ENCODE assay signal across 21 cellular contexts in the genomic region with DNA sequence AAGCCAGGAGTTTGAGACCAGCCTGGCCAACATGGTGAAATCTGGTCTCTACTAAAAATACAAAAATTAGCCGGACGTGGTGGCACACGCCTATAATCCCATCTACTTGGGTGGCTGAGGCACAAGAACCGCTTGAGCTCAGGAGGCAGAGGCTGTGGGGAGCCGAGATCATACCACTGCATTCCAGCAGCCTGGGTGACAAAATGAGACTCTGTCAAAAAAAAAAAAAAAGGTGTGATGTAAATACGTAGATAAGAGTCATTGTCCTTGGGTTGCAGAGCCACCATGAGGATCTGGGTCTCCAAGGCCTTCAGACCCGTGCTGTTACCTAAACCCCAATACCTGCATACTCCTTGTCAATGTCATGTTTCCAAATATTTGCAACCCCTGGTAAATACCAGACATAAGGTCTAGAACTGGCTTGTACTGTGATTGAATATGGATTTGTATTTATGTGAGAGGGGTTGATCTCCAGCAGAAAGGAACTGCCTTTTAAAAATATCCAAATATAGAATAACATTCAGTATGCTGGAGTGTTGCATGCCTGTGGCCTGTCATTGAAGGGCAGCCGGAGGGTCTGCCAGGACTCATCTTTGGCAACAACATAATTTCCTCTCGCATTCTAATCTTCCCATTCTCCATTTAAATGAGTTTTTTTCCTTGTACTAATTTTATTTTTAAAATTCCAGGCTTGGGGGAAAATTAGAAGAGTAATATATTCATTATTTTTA. TPM values are rescaled to one million over a fixed set of nuclear protein-coding genes. Genes with fewer than 3 reads are reported as not detected.
DNase-seq lines count a peak whose midpoint lies in the region; ATAC-seq, FAIRE-seq and TF ChIP-seq lines count a peak whose summit lies in the region.
"Had no signal": no experiment of that assay in that cellular context is flagged by ENCODE, and none has a peak within 500 bp of the region (broad histone marks: within the 10 kb centered on the region; RNA-seq: fewer than 3 reads in every experiment).

No MANE protein-coding gene starts in this region.

- no peaks in the 10 kb centered on the region for H3K9me2 ChIP-seq in PC-9 (ENCODE audit: insufficient read depth)

- peak; percentile 12 to 40; a peak in 1 of 4 replicates for TF ChIP-seq RAD21 in K562 (CRISPR knock-in tag; conservative IDR thresholded peaks at IDR 0.05 in 1 of 2, IDR thresholded peaks at IDR 0.05 in 1 of 2)

- 59% methylated on average over 8 of the region's 9 CpGs for WGBS in K562 (ENCODE audit: insufficient coverage, low coverage, missing lambda C conversion rate)

- H3K36me3 ChIP-seq in K562 (ENCODE audit: control insufficient read depth, insufficient read depth, low read length) (no peaks in the 10 kb centered on the region), osteoblast (ENCODE audit: insufficient read depth, low read length) (no peaks in the 10 kb centered on the region), PC-9 (ENCODE audit: low read depth) (no peaks in the 10 kb centered on the region)
- H3K36me3 ChIP-seq: HAP-1 had no signal

- H3K4me2 ChIP-seq in K562 (ENCODE audit: insufficient read depth, low read length) (no peak overlapping the region), osteoblast (ENCODE audit: insufficient read depth, low read length) (no peak overlapping the region), PC-9 (no peak overlapping the region)

- no peak for FAIRE-seq in K562 (lab: Jason Lieb, UNC)
- FAIRE-seq: D721Med, H1 had no signal

- H3K9me3 Mint-ChIP-seq in natural killer cell, result no peaks in the 10 kb centered on the region
- no peaks in the 10 kb centered on the region for H3K9me3 Mint-ChIP-seq in natural killer cell treated with Interleukin-12 subunit alpha and Interleukin-12 subunit beta and Interleukin-15 and Interleukin-18, amount 100 ng/mL, for 72 hours
- H3K9me3 Mint-ChIP-seq in activated naive CD8-positive, alpha-beta T cell treated with anti-CD3 and anti-CD28 coated beads, Interleukin-2, amount 50 U/mL, for 24 hours, result no peaks in the 10 kb centered on the region
- H3K9me3 Mint-ChIP-seq: CD8-positive, alpha-beta T cell had no signal

- DNase-seq in natural killer cell (no peak), K562 (ENCODE audit: extremely low read depth in 1 of 4, low spot score in 3 of 4) (no peak), osteoblast (ENCODE audit: insufficient read length, low spot score, missing footprints) (no peak), superior temporal gyrus (ENCODE audit: extremely low spot score) (no peak), PC-9 (no peak), NCI-H2107 treated with DMSO at 0.1 percent for 48 hours (lab: John Stamatoyannopoulos, UW; ENCODE audit: unreplicated experiment) (no peak)
- DNase-seq in natural killer cell treated with Interleukin-12 subunit alpha and Interleukin-12 subunit beta and Interleukin-15 and Interleukin-18, amount 100 ng/mL, for 72 hours (ENCODE audit: low spot score), result no peak
- no peak for DNase-seq in activated naive CD8-positive, alpha-beta T cell treated with anti-CD3 and anti-CD28 coated beads, Interleukin-2, amount 50 U/mL, for 24 hours
- DNase-seq: CD8-positive, alpha-beta T cell; COR-L47; DMS153; DMS79 treated with DMSO at 0.1 percent for 48 hours; GDM1 had no signal

- H3K4me3 ChIP-seq in K562 (no peak overlapping the region), osteoblast (ENCODE audit: insufficient read depth, low read length) (no peak overlapping the region), PC-9 (no peak overlapping the region)
- H3K4me3 ChIP-seq: HAP-1 had no signal

- no peaks in the 10 kb centered on the region for H3K36me3 Mint-ChIP-seq in natural killer cell
- no peaks in the 10 kb centered on the region for H3K36me3 Mint-ChIP-seq in natural killer cell treated with Interleukin-12 subunit alpha and Interleukin-12 subunit beta and Interleukin-15 and Interleukin-18, amount 100 ng/mL, for 72 hours
- H3K36me3 Mint-ChIP-seq in activated naive CD8-positive, alpha-beta T cell treated with anti-CD3 and anti-CD28 coated beads, Interleukin-2, amount 50 U/mL, for 24 hours (ENCODE audit: low read depth), result peaks cover 4% of the 10 kb centered on the region
- H3K36me3 Mint-ChIP-seq: CD14-positive monocyte; CD8-positive, alpha-beta T cell had no signal

- H3K9me3 ChIP-seq in K562 (replicated peaks; ENCODE audit: control insufficient read depth, insufficient read depth, low read depth, low read length) (no peaks in the 10 kb centered on the region), osteoblast (ENCODE audit: low read depth, low read length) (peaks cover 2% of the 10 kb centered on the region), PC-9 (ENCODE audit: insufficient read depth, low read depth) (no peaks in the 10 kb centered on the region)
- H3K9me3 ChIP-seq: HAP-1 had no signal

- no peaks in the 10 kb centered on the region for H3K9me1 ChIP-seq in K562 (ENCODE audit: control insufficient read depth, insufficient read depth, low read length)

- no peak overlapping the region for H3K4me3 Mint-ChIP-seq in natural killer cell
- H3K4me3 Mint-ChIP-seq in natural killer cell treated with Interleukin-12 subunit alpha and Interleukin-12 subunit beta and Interleukin-15 and Interleukin-18, amount 100 ng/mL, for 72 hours, result no peak overlapping the region
- H3K4me3 Mint-ChIP-seq in activated naive CD8-positive, alpha-beta T cell treated with anti-CD3 and anti-CD28 coated beads, Interleukin-2, amount 50 U/mL, for 24 hours, result no peak overlapping the region
- H3K4me3 Mint-ChIP-seq: CD14-positive monocyte; CD8-positive, alpha-beta T cell had no signal

- no peak overlapping the region for H3K27ac Mint-ChIP-seq in natural killer cell
- H3K27ac Mint-ChIP-seq in natural killer cell treated with Interleukin-12 subunit alpha and Interleukin-12 subunit beta and Interleukin-15 and Interleukin-18, amount 100 ng/mL, for 72 hours, result no peak overlapping the region
- H3K27ac Mint-ChIP-seq in activated naive CD8-positive, alpha-beta T cell treated with anti-CD3 and anti-CD28 coated beads, Interleukin-2, amount 50 U/mL, for 24 hours, result no peak overlapping the region
- H3K27ac Mint-ChIP-seq: CD14-positive monocyte; CD8-positive, alpha-beta T cell had no signal

- no peak for TF ChIP-seq POLR2A in K562 (conservative IDR thresholded peaks at IDR 0.05)

- H3K9ac ChIP-seq in K562 (ENCODE audit: insufficient read depth in 1 of 2, low read depth in 2 of 2, low read length in 2 of 2), result no peak overlapping the region

- TF ChIP-seq EP300 in K562 (IDR thresholded peaks at IDR 0.05; ENCODE audit: low read length), result no peak

- H4K20me1 ChIP-seq in K562 (replicated peaks; ENCODE audit: control insufficient read depth, insufficient read depth, low read length) (no peaks in the 10 kb centered on the region), osteoblast (ENCODE audit: insufficient read depth, low read length) (no peaks in the 10 kb centered on the region), PC-9 (ENCODE audit: insufficient read depth) (no peaks in the 10 kb centered on the region)

- ATAC-seq in natural killer cell (peak in 2 of 3 donors; percentile 21 to 36), K562 (peak; percentile 53)
- ATAC-seq in natural killer cell treated with Interleukin-12 subunit alpha and Interleukin-12 subunit beta and Interleukin-15 and Interleukin-18, amount 100 ng/mL, for 72 hours, result no peak
- ATAC-seq in activated naive CD8-positive, alpha-beta T cell treated with anti-CD3 and anti-CD28 coated beads, Interleukin-2, amount 50 U/mL, for 24 hours, result no peak
- ATAC-seq: CD8-positive, alpha-beta T cell had no signal

- no peak overlapping the region for H3K27ac ChIP-seq in K562 (ENCODE audit: extremely low read depth, low read depth, low read length)
- H3K27ac ChIP-seq in osteoblast (ENCODE audit: low read depth, low read length), result no peak overlapping the region
- H3K27ac ChIP-seq in PC-9, result no peak overlapping the region
- H3K27ac ChIP-seq: 22Rv1 had no signal

- TF ChIP-seq CTCF in natural killer cell (IDR thresholded peaks at IDR 0.05), result no peak
- TF ChIP-seq CTCF in K562 (IDR thresholded peaks at IDR 0.05 in 2 of 3, conservative IDR thresholded peaks at IDR 0.05 in 1 of 3; ENCODE audit: insufficient read depth in 2 of 3, low read depth in 1 of 3, low read length in 3 of 3), result peak in 2 of 3 experiments; percentile 5 to 45; a peak in 2 of 6 replicates
- TF ChIP-seq CTCF in osteoblast (IDR thresholded peaks at IDR 0.05; ENCODE audit: extremely low read depth, low read depth, low read length), result no peak
- no peak for TF ChIP-seq CTCF in PC-9 (conservative IDR thresholded peaks at IDR 0.05)

- in situ Hi-C loops in K562 (cut with MboI), result no loop called here

- peak overlapping the region; percentile 52 for H2AFZ ChIP-seq in K562 (ENCODE audit: low read depth, low read length)
- H2AFZ ChIP-seq in osteoblast (ENCODE audit: low read length), result peak overlapping the region; percentile 15
- no peak overlapping the region for H2AFZ ChIP-seq in PC-9

- CTCF ChIA-PET in K562 (lab: Yijun Ruan, JAX; ENCODE audit: low intra/inter-chr PET ratio) (no interaction called here), PC-9 (lab: Charles Lee) (no interaction called here)

- intact Hi-C loops in natural killer cell (cut with micrococcal nuclease) (no loop called here), K562 (cut with micrococcal nuclease) (loop anchor here (5.0 kb wide), 1 partner anchor 208 kb away; no protein-coding TSS in a partner anchor), PC-9 (cut with micrococcal nuclease; ENCODE audit: unreplicated experiment) (no loop called here)

- H3K4me1 ChIP-seq in K562 (replicated peaks in 1 of 2; ENCODE audit: control insufficient read depth in 2 of 2, insufficient read depth in 2 of 2, low read length in 2 of 2) (peaks cover 0 to 15% of the 10 kb centered on the region in 2 experiments; a peak in 3 of 5 replicates), osteoblast (ENCODE audit: insufficient read depth, low read length) (peaks cover 13% of the 10 kb centered on the region), PC-9 (replicated peaks; ENCODE audit: insufficient read depth) (no peaks in the 10 kb centered on the region)

- no peaks in the 10 kb centered on the region for H3K27me3 ChIP-seq in K562 (ENCODE audit: control insufficient read depth in 2 of 2, insufficient read depth in 2 of 2, low read length in 2 of 2)
- H3K27me3 ChIP-seq in osteoblast (ENCODE audit: insufficient read depth, low read length), result no peaks in the 10 kb centered on the region
- H3K27me3 ChIP-seq in PC-9 (ENCODE audit: insufficient read depth, low read depth), result no peaks in the 10 kb centered on the region

- H3K27me3 Mint-ChIP-seq in natural killer cell (ENCODE audit: low read depth in 2 of 2), result peaks cover 0 to 42% of the 10 kb centered on the region in 2 donors
- peaks cover 0 to 22% of the 10 kb centered on the region in 2 donors for H3K27me3 Mint-ChIP-seq in natural killer cell treated with Interleukin-12 subunit alpha and Interleukin-12 subunit beta and Interleukin-15 and Interleukin-18, amount 100 ng/mL, for 72 hours
- no peaks in the 10 kb centered on the region for H3K27me3 Mint-ChIP-seq in activated naive CD8-positive, alpha-beta T cell treated with anti-CD3 and anti-CD28 coated beads, Interleukin-2, amount 50 U/mL, for 24 hours

- POLR2A ChIA-PET in K562 (lab: Yijun Ruan, JAX) (no interaction called here), PC-9 (lab: Charles Lee; ENCODE audit: unreplicated experiment) (no interaction called here)

- H3K79me2 ChIP-seq in K562 (ENCODE audit: control insufficient read depth, insufficient read depth, low read length) (no peaks in the 10 kb centered on the region), osteoblast (ENCODE audit: insufficient read depth, low read length) (no peaks in the 10 kb centered on the region), PC-9 (ENCODE audit: low read depth) (no peaks in the 10 kb centered on the region)

- H3F3A ChIP-seq in PC-9 (ENCODE audit: insufficient read depth, low read depth), result no peaks in the 10 kb centered on the region

- no TSS peak for BruUV-seq in K562 (replicated peaks; lab: Mats Ljungman, UMichigan)
- BruUV-seq in PC-9 (replicated peaks; lab: Mats Ljungman, UMichigan), result no TSS peak

- H3K4me1 Mint-ChIP-seq in natural killer cell, result peaks cover 0 to 4% of the 10 kb centered on the region in 2 donors
- H3K4me1 Mint-ChIP-seq in natural killer cell treated with Interleukin-12 subunit alpha and Interleukin-12 subunit beta and Interleukin-15 and Interleukin-18, amount 100 ng/mL, for 72 hours (ENCODE audit: low read depth in 2 of 2), result peaks cover 0 to 2% of the 10 kb centered on the region in 2 donors
- H3K4me1 Mint-ChIP-seq in activated naive CD8-positive, alpha-beta T cell treated with anti-CD3 and anti-CD28 coated beads, Interleukin-2, amount 50 U/mL, for 24 hours, result peaks cover 7% of the 10 kb centered on the region

RNA-seq across cellular contexts. Expression of a gene that starts 40.4 kb away (rescaled TPM):
- not detected for total RNA-seq in natural killer cell
- not detected for total RNA-seq in natural killer cell treated with Interleukin-12 subunit alpha and Interleukin-12 subunit beta and Interleukin-15 and Interleukin-18, amount 100 ng/mL, for 72 hours
- total RNA-seq in K562 (2011; cell fraction: chromatin; rRNA removed; ENCODE audit: low replicate concordance), result 0.21 and 0.67 TPM in 2 replicates
- not detected in 2 replicates for total RNA-seq in K562 (2011; cell fraction: nucleolus; rRNA removed)
- total RNA-seq in K562 (2011; cell fraction: nucleoplasm; rRNA removed), result not detected in 2 replicates
- not detected in 2 replicates for total RNA-seq in K562 (2014; rRNA removed)
- not detected in 2 replicates for total RNA-seq in K562 (2014; rRNA removed; fragmentation: Illumina TruSeq; extraction: Trizol)
- not detected in 2 replicates for total RNA-seq in K562 (2015; rRNA removed; fragmentation: Illumina TruSeq; extraction: Trizol)
- not detected in 2 replicates for total RNA-seq in K562 (2021)
- not detected in 2 replicates for polyA plus RNA-seq in K562 (2011; rRNA removed)
- not detected in 2 replicates for polyA plus RNA-seq in K562 (2011; cell fraction: cytosol; rRNA removed)
- not detected in 2 replicates for polyA plus RNA-seq in K562 (2011; cell fraction: nucleus; rRNA removed)
- 1.9 and 5.9 TPM in 2 replicates for polyA plus RNA-seq in K562 (2012)
- not detected in 2 replicates for polyA plus RNA-seq in K562 (2014; fragmentation: Illumina TruSeq; extraction: Trizol)
- polyA plus RNA-seq in K562 (2014; fragmentation: Nextera tagmentation; extraction: Ambion mirVana), result under 1 TPM; 0.04 to 0.31 TPM
- not detected in 2 replicates for polyA plus RNA-seq in K562 (2014; rRNA removed)
- not detected in 2 replicates for polyA minus RNA-seq in K562 (2011; rRNA and poly(A)+ RNA removed)
- polyA minus RNA-seq in K562 (2011; cell fraction: cytosol; rRNA and poly(A)+ RNA removed), result not detected in 2 replicates
- 0.27 and 0.33 TPM in 2 replicates for polyA minus RNA-seq in K562 (2011; cell fraction: nucleus; rRNA and poly(A)+ RNA removed)
- not detected in 2 replicates for total RNA-seq in osteoblast
- total RNA-seq in PC-9 (2021), result not detected in 2 replicates
- total RNA-seq: A673; CD8-positive, alpha-beta T cell; H1; HT1080 had no signal
- polyA plus RNA-seq: BJ, CD14-positive monocyte, H1 had no signal

Comparison
In these comparisons a context has a peak if more than half of its experiments do, and no peak if none do; other contexts are left out.
1. ATAC-seq: peak in natural killer cell (2 of 3) and K562 (single experiment); none in natural killer cell treated with Interleukin-12 subunit alpha and Interleukin-12 subunit beta and Interleukin-15 and Interleukin-18, amount 100 ng/mL, for 72 hours (0 of 2) and activated naive CD8-positive, alpha-beta T cell treated with anti-CD3 and anti-CD28 coated beads, Interleukin-2, amount 50 U/mL, for 24 hours (single experiment).
2. CTCF ChIP-seq: peak in K562 (2 of 3); none in natural killer cell (single experiment), osteoblast (single experiment) and PC-9 (single experiment).